Comparison of ENCODE assay signal across 9 cellular contexts in the genomic region with DNA sequence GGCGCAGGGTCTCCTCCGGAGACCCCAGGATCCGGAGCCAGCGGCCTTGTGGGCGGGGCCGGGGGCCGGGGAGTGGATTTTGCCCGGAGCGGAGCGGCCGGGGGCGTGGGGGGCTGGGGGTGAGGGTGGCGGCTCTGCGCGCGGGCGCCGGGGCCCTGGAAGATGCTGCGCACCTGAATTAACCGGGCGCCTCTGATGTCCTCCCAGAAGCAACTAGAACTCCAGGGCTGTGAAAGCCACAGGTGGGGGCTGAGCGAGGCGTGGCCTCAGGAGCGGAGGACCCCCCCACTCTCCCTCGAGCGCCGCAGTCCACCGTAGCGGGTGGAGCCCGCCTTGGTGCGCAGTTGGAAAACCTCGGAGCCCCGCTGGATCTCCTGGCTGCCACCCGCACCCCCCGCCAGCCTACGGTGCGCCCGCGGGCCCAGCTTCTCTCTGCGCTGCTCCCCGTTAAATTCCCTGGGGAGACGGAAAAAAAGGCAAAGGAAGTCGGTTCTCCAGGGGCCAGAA. TPM values are rescaled to one million over a fixed set of nuclear protein-coding genes. Genes with fewer than 3 reads are reported as not detected.
DNase-seq lines count a peak whose midpoint lies in the region; ATAC-seq and TF ChIP-seq lines count a peak whose summit lies in the region.
"Had no signal": no experiment of that assay in that cellular context is flagged by ENCODE, and none has a peak within 500 bp of the region (broad histone marks: within the 10 kb centered on the region; RNA-seq: fewer than 3 reads in every experiment).

No MANE protein-coding gene starts in this region.

- 9 to 14% methylated on average over 33 to 43 of the region's 43 CpGs for WGBS in lung, 2 donors
- WGBS in thymus: 18% methylated on average over 43 of the region's 43 CpGs

- H3K9me3 ChIP-seq in SJSA1 (replicated peaks): no peaks in the 10 kb centered on the region
- no peaks in the 10 kb centered on the region for H3K9me3 ChIP-seq in lung (ENCODE audit: control insufficient read depth in 2 of 2, insufficient read depth in 1 of 2, low read length in 1 of 2)
- no peaks in the 10 kb centered on the region for H3K9me3 ChIP-seq in thymus (ENCODE audit: control insufficient read depth)

- DNase-seq in NCI-H1417 (lab: John Stamatoyannopoulos, UW) (peak in 2 of 3 experiments; percentile 59 to 62), NCI-H1417 treated with DMSO at 0.1 percent for 48 hours (lab: John Stamatoyannopoulos, UW) (no peak), SJSA1 (ENCODE audit: low read depth in 1 of 2, low spot score in 2 of 2) (no peak), dorsolateral prefrontal cortex (peak in 7 of 10 donors; percentile 45 to 74 (median 56)), lung (ENCODE audit: low spot score) (no peak), NCI-H446 (lab: John Stamatoyannopoulos, UW) (no peak)

- intact Hi-C loops in dorsolateral prefrontal cortex (cut with DNase I): loop anchor here in 1 of 2 donors (5.0 kb wide), 1 partner anchor 73 kb away; a partner anchor contains a TSS

- TF ChIP-seq CTCF in dorsolateral prefrontal cortex (IDR thresholded peaks at IDR 0.05 in 54 of 56, conservative IDR thresholded peaks at IDR 0.05 in 2 of 56; ENCODE audit: low read depth in 1 of 56, partially characterized antibody in 56 of 56): no peak
- no peak for TF ChIP-seq CTCF in lung (IDR thresholded peaks at IDR 0.05; ENCODE audit: control extremely low read depth, extremely low read depth)

- H3K4me1 ChIP-seq in SJSA1 (replicated peaks) (peaks cover 19% of the 10 kb centered on the region), lung (ENCODE audit: control insufficient read depth in 2 of 2, insufficient read depth in 2 of 2, low read length in 2 of 2) (peaks cover 0 to 5% of the 10 kb centered on the region in 2 donors), thymus (ENCODE audit: control insufficient read depth, insufficient read depth, low read length) (no peaks in the 10 kb centered on the region)

- ATAC-seq in lung (ENCODE audit: insufficient read depth, low FRiP score) (peak; percentile 6), HG02938 (IDR thresholded peaks at IDR 0.05; ENCODE audit: unreplicated experiment) (no peak)

- H3K27me3 ChIP-seq in SJSA1 (replicated peaks) (no peaks in the 10 kb centered on the region), dorsolateral prefrontal cortex (no peaks in the 10 kb centered on the region), lung (ENCODE audit: control insufficient read depth, insufficient read depth) (no peaks in the 10 kb centered on the region), thymus (ENCODE audit: control insufficient read depth, insufficient read depth) (peaks cover 14% of the 10 kb centered on the region)

- H3K4me3 ChIP-seq in SJSA1 (peak overlapping the region; percentile 82), dorsolateral prefrontal cortex (peak overlapping the region; percentile 59 to 99 (median 91)), lung (peak overlapping the region; percentile 96), thymus (ENCODE audit: low read length) (peak overlapping the region; percentile 68)

- H3K27ac ChIP-seq in SJSA1 (no peak overlapping the region), dorsolateral prefrontal cortex (peak overlapping the region in 50 of 59 donors; percentile 31 to 91 (median 70)), lung (ENCODE audit: low read depth in 1 of 2, low read length in 1 of 2) (peak overlapping the region in 1 of 2 donors; percentile 41), thymus (ENCODE audit: low read depth) (no peak overlapping the region)

- peaks cover 43% of the 10 kb centered on the region for H3K36me3 ChIP-seq in SJSA1
- H3K36me3 ChIP-seq in lung (ENCODE audit: control insufficient read depth in 2 of 2, insufficient read depth in 2 of 2, low read length in 2 of 2): peaks cover 0 to 17% of the 10 kb centered on the region in 2 donors
- peaks cover 7% of the 10 kb centered on the region for H3K36me3 ChIP-seq in thymus (ENCODE audit: control insufficient read depth, insufficient read depth)

RNA-seq across cellular contexts. Expression of a gene that starts 0.5 kb away (rescaled TPM):
- total RNA-seq in SJSA1 (2014; rRNA removed; shearing (Covaris generic)): 12.3 and 14.3 TPM in 2 replicates
- total RNA-seq in dorsolateral prefrontal cortex (10 to 100 TPM; 22.0 to 66.8 (median 39.7) TPM), lung (10 to 100 TPM; 27.8 to 34.2 TPM)
- polyA plus RNA-seq in lung (10 to 100 TPM; 25.0 to 37.0 TPM), thymus (17.4 TPM)

RNA-seq across cellular contexts. Expression of a gene that starts 0.6 kb away (rescaled TPM):
- 18.6 and 26.5 TPM in 2 replicates for total RNA-seq in SJSA1 (2014; rRNA removed; shearing (Covaris generic))
- total RNA-seq in dorsolateral prefrontal cortex: 10 to 100 TPM; 16.5 to 51.4 (median 26.9) TPM
- total RNA-seq in lung: 10 to 100 TPM; 27.5 to 75.1 TPM
- polyA plus RNA-seq in lung: 10 to 100 TPM; 42.5 to 65.7 TPM
- 38.9 TPM for polyA plus RNA-seq in thymus

RNA-seq across cellular contexts. Expression of a gene that starts 39.9 kb away (rescaled TPM):
- 43.0 and 49.8 TPM in 2 replicates for total RNA-seq in SJSA1 (2014; rRNA removed; shearing (Covaris generic))
- total RNA-seq in dorsolateral prefrontal cortex (100 to 1,000 TPM in 11 of 120 experiments, 10 to 100 TPM in 109; 39.0 to 137 (median 70.6) TPM), lung (100 to 1,000 TPM; 135 to 198 TPM)
- polyA plus RNA-seq in lung (10 to 100 TPM; 67.0 to 76.7 TPM), thymus (114 TPM)

RNA-seq across cellular contexts. Expression of a gene that starts 50.9 kb away (rescaled TPM):
- not detected in 2 replicates for total RNA-seq in SJSA1 (2014; rRNA removed; shearing (Covaris generic))
- total RNA-seq in dorsolateral prefrontal cortex (1 to 10 TPM in 89 of 120 experiments, under 1 TPM in 30, not detected in 1; 0.19 to 5.2 (median 1.6) TPM), lung (1 to 10 TPM; 1.5 to 1.8 TPM)
- polyA plus RNA-seq in lung (under 1 TPM; 0.50 to 0.93 TPM), thymus (1.7 TPM)
- total RNA-seq: activated CD8-positive, alpha-beta memory T cell treated with anti-CD3 and anti-CD28 coated beads for 36 hours had no signal

Comparison
In these comparisons a context has a peak if more than half of its experiments do, and no peak if none do; other contexts are left out.
1. DNase-seq: peak in NCI-H1417 (2 of 3) and dorsolateral prefrontal cortex (7 of 10); none in NCI-H1417 treated with DMSO at 0.1 percent for 48 hours (single experiment), SJSA1 (0 of 2), lung (single experiment) and NCI-H446 (0 of 2).
2. H3K27ac ChIP-seq: peak in dorsolateral prefrontal cortex (50 of 59); none in SJSA1 (single experiment) and thymus (single experiment).
3. Peak in every context shown above with its lines, with median percentiles within 50 percentile points of each other: H3K4me3 ChIP-seq.